1 cellular context compared by ENCODE assay signal in genomic region chr17:35062284-35062683, GRCh38.
TF ChIP-seq lines count a peak whose summit lies in the region.

No MANE protein-coding gene starts in this region.

TF ChIP-seq in H1, 55 proteins besides CTCF, POLR2A, EP300 and RAD21:
- TF ChIP-seq CHD2 (IDR thresholded peaks at IDR 0.05; ENCODE audit: low read length) = no peak
- no peak for TF ChIP-seq POU5F1 (IDR thresholded peaks at IDR 0.05; ENCODE audit: low read depth, low read length)
- no peak for TF ChIP-seq KDM1A (IDR thresholded peaks at IDR 0.05; ENCODE audit: borderline replicate concordance, low read length)
- no peak for TF ChIP-seq RFX5 (IDR thresholded peaks at IDR 0.05; ENCODE audit: borderline replicate concordance, low read depth, low read length)
- TF ChIP-seq MAX (IDR thresholded peaks at IDR 0.05) = no peak
- no peak for TF ChIP-seq SIN3A (conservative IDR thresholded peaks at IDR 0.05 in 1 of 2, IDR thresholded peaks at IDR 0.05 in 1 of 2; ENCODE audit: low read depth in 1 of 2, low read length in 2 of 2)
- TF ChIP-seq CEBPB (IDR thresholded peaks at IDR 0.05; ENCODE audit: low read depth, low read length) = no peak
- no peak for TF ChIP-seq RBBP5 (IDR thresholded peaks at IDR 0.05; ENCODE audit: borderline replicate concordance, low read depth, low read length)
- no peak for TF ChIP-seq SIX5 (IDR thresholded peaks at IDR 0.05; ENCODE audit: low read depth, low read length)
- no peak for TF ChIP-seq SP4 (IDR thresholded peaks at IDR 0.05; ENCODE audit: low read length)
- TF ChIP-seq CHD7 (IDR thresholded peaks at IDR 0.05; ENCODE audit: insufficient replicate concordance, low read length) = no peak
- no peak for TF ChIP-seq CREB1 (IDR thresholded peaks at IDR 0.05)
- no peak for TF ChIP-seq EGR1 (IDR thresholded peaks at IDR 0.05; ENCODE audit: borderline replicate concordance, low read depth, low read length)
- TF ChIP-seq SRF (IDR thresholded peaks at IDR 0.05; ENCODE audit: low read depth, low read length) = no peak
- no peak for TF ChIP-seq SIRT6 (IDR thresholded peaks at IDR 0.05; ENCODE audit: low read length)
- no peak for TF ChIP-seq PHF8 (conservative IDR thresholded peaks at IDR 0.05; ENCODE audit: low read depth, low read length)
